8 cellular contexts compared by ENCODE assay signal in the genomic region with DNA sequence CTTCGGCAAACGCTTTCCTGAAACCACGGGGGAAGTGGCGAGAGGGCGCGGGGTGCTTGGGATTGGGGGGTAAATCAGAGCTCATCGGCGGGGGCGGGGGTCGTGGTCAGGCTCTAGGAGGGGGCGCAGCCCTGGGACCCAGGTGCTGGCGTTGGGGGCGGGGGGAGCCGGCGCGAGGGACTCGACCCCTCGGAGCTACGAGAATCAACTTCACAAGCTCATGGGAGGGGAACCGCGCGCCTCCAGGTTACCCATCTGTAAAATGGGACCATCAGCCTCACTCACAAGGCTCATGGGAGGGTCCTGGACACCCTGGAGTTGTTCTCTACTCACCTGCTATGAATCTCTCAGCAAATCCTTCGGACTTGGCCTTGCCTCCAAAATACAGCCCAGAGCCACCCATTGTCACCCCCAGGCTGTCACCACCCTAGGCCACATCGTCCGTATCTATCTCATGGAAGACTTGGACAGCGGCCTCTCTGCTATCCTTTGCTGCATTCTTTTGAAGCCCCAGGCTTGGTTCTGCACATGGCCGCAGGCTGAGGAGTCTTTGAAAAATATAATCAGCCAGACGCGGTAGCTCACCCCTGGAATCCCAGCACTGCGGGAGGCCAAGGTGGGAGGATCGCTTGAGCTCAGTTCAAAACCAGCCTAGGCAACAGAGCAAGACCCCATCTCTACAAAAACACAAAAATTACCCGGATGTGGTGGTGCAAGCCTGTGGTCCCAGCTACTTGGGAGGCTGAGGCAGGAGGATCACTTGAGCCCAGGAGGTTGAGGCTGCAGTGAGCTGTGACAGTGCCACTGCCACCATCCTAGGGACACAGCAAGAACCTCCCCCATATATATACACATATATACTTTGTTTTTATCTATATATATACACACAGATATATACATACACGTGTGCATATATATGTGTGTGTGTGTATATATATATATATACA. TPM values are rescaled to one million over a fixed set of nuclear protein-coding genes. Genes with fewer than 3 reads are reported as not detected.
DNase-seq lines count a peak whose midpoint lies in the region; ATAC-seq and TF ChIP-seq lines count a peak whose summit lies in the region.

No MANE protein-coding gene starts in this region.

- H3K27ac Mint-ChIP-seq in naive B cell = peak overlapping the region in 5 of 6 donors; percentile 95 to 98 (median 96)

- H3K36me3 ChIP-seq in colonic mucosa = no peaks in the 10 kb centered on the region

- peaks cover 44 to 55% (median 53%) of the 10 kb centered on the region in 3 donors for H3K4me1 Mint-ChIP-seq in naive B cell

- no peak for TF ChIP-seq CTCF in AG04450 (IDR thresholded peaks at IDR 0.05; ENCODE audit: low read depth, low read length)
- no peak for TF ChIP-seq CTCF in LNCaP clone FGC (IDR thresholded peaks at IDR 0.05; ENCODE audit: control insufficient read depth, extremely low read depth, insufficient read depth)
- TF ChIP-seq CTCF in colonic mucosa (IDR thresholded peaks at IDR 0.05) = no peak
- no peak for TF ChIP-seq CTCF in omental fat pad (IDR thresholded peaks at IDR 0.05)

- peaks cover 0 to 8% of the 10 kb centered on the region in 2 donors for H3K36me3 Mint-ChIP-seq in naive B cell

- intact Hi-C loops in colonic mucosa (cut with DNase I) = no loop called here

- no peaks in the 10 kb centered on the region for H3K9me3 Mint-ChIP-seq in naive B cell

- DNase-seq in AG04450 (ENCODE audit: low read depth, low spot score) (no peak), LNCaP clone FGC (ENCODE audit: low read depth) (no peak), colonic mucosa (no peak), naive B cell (no peak), NCI-H2171 treated with DMSO at 0.1 percent for 48 hours (lab: John Stamatoyannopoulos, UW) (no peak), omental fat pad (ENCODE audit: low spot score) (no peak), AML-193 (lab: John Stamatoyannopoulos, UW) (no peak)

- H3K27ac ChIP-seq in AG04450 (ENCODE audit: low read depth, low read length) = peak overlapping the region; percentile 80
- peak overlapping the region; percentile 80 for H3K27ac ChIP-seq in colonic mucosa

- H3K4me1 ChIP-seq in colonic mucosa = peaks cover 22% of the 10 kb centered on the region

- no peaks in the 10 kb centered on the region for H3K27me3 Mint-ChIP-seq in naive B cell

- H3K27me3 ChIP-seq in AG04450 (ENCODE audit: control insufficient read depth, insufficient read depth, low read length) (no peaks in the 10 kb centered on the region), colonic mucosa (no peaks in the 10 kb centered on the region)

- H3K9ac ChIP-seq in colonic mucosa (ENCODE audit: low read depth in 2 of 2, low read length in 2 of 2) = peak overlapping the region; percentile 70 to 92

- H3K4me3 ChIP-seq in AG04450 (ENCODE audit: low read depth, low read length) (peak overlapping the region; percentile 87), LNCaP clone FGC (ENCODE audit: low read depth, low read length) (peak overlapping the region; percentile 95), colonic mucosa (peak overlapping the region; percentile 100)

- POLR2A ChIA-PET in AG04450 (lab: Yijun Ruan, JAX) = interaction anchor here (0.5 to 1.9 kb wide), 7 partner anchors 11 to 211 kb away, joined by 3 to 8 read pairs (median 4); partner anchors contain the start of gene NDUFA11

- peak overlapping the region; percentile 85 to 98 (median 96) for H3K4me3 Mint-ChIP-seq in naive B cell

- CTCF ChIA-PET in AG04450 (lab: Charles Lee) = interaction anchor here (0.6 to 3.2 kb wide), 5 partner anchors 9 to 265 kb away, joined by 4 to 31 read pairs (median 8); no protein-coding TSS in a partner anchor

- ATAC-seq in naive B cell (ENCODE audit: low read depth in 2 of 2) = no peak
- ATAC-seq in GM18498 (IDR thresholded peaks at IDR 0.05; ENCODE audit: unreplicated experiment) = no peak
- ATAC-seq in omental fat pad (ENCODE audit: low FRiP score) = no peak

- no peaks in the 10 kb centered on the region; the same call in 1 of the 2 replicates for H3K9me3 ChIP-seq in AG04450 (ENCODE audit: control insufficient read depth, insufficient read depth, low read length)
- no peaks in the 10 kb centered on the region for H3K9me3 ChIP-seq in colonic mucosa

RNA-seq across cellular contexts. Expression of gene RANBP3, which starts 0.9 kb away (rescaled TPM):
- polyA plus RNA-seq in AG04450 (2011; rRNA removed) (62.6 and 81.9 TPM in 2 replicates), naive B cell (ENCODE audit: low read depth in 6 of 6) (10 to 100 TPM in 1 of 6 donors, 1 to 10 TPM in 5; 2.8 to 10.7 (median 7.4) TPM)
- 45.8 and 76.4 TPM in 2 replicates for polyA minus RNA-seq in AG04450 (2011; rRNA and poly(A)+ RNA removed)
- total RNA-seq in colonic mucosa (10 to 100 TPM; 52.1 to 62.7 TPM), omental fat pad (10 to 100 TPM; 43.8 to 60.1 (median 45.9) TPM)
